18 cellular contexts compared by ENCODE assay signal in the genomic region with DNA sequence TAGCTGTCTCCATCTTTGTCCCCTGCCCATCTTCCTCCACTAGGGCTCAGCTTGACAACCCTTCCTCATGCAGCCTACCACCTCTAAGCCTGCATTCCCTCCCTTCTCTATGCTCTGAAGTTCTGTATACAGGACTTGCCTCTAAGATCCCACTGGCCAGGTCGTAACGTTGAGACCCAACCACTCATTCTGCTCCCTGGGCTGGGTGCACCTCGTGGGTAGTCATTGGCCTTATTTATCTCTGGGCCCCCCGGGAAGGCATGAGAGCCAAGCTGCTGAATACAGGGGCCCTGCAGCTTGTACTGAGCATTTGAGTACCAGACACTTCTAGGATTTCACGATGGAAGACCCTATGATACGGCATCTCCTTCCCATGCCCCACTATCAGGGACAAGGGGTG. TPM values are rescaled to one million over a fixed set of nuclear protein-coding genes. Genes with fewer than 3 reads are reported as not detected.
"Had no signal": no experiment of that assay in that cellular context is flagged by ENCODE, and none has a peak within 500 bp of the region (broad histone marks: within the 10 kb centered on the region; RNA-seq: fewer than 3 reads in every experiment).

No MANE protein-coding gene starts in this region.

- H3K4me1 Mint-ChIP-seq: activated CD4-positive, alpha-beta T cell treated with anti-CD3 and anti-CD28 coated beads, Interleukin-2, amount 10 ng/mL, durations not matched to agents 7 days and 5 days; stimulated activated effector memory CD8-positive, alpha-beta T cell treated with anti-CD3 and anti-CD28 coated beads, Interleukin-12 subunit alpha, Interleukin-12 subunit beta, amount 100 ng/mL, for 72 hours had no signal

- ATAC-seq: naive thymus-derived CD8-positive, alpha-beta T cell; sciatic nerve; stimulated activated effector memory CD8-positive, alpha-beta T cell treated with anti-CD3 and anti-CD28 coated beads, Interleukin-12 subunit alpha, Interleukin-12 subunit beta, amount 100 ng/mL, for 72 hours had no signal

- DNase-seq: activated CD4-positive, alpha-beta T cell treated with anti-CD3 and anti-CD28 coated beads, Interleukin-2, amount 10 ng/mL, durations not matched to agents 7 days and 5 days; activated CD4-positive, CD25-positive, alpha-beta regulatory T cell; activated CD8-positive, alpha-beta memory T cell treated with anti-CD3 and anti-CD28 coated beads for 24 hours; activated naive CD4-positive, alpha-beta T cell treated with Interleukin-2 at 50 U/mL for 16 hours; cerebellar nuclear complex; endodermal cell; erythroblast; naive thymus-derived CD8-positive, alpha-beta T cell; stimulated activated CD4-positive, alpha-beta T cell treated with anti-CD3 and anti-CD28 coated beads, Interleukin-2, amount 100 ng/mL, for 24 hours; uterus had no signal

- H3K36me3 ChIP-seq: uterus had no signal

- H3K9me3 Mint-ChIP-seq: activated CD4-positive, alpha-beta T cell treated with anti-CD3 and anti-CD28 coated beads, Interleukin-2, amount 10 ng/mL, durations not matched to agents 7 days and 5 days; endodermal cell; naive thymus-derived CD8-positive, alpha-beta T cell; stimulated activated effector memory CD8-positive, alpha-beta T cell treated with anti-CD3 and anti-CD28 coated beads, Interleukin-12 subunit alpha, Interleukin-12 subunit beta, amount 100 ng/mL, for 72 hours; T-helper 2 cell treated with Interferon-gamma antibody and Interleukin-4, amounts not matched to agents 5 μg/mL and 100 μg/mL, for 36 hours had no signal

- H3K36me3 Mint-ChIP-seq: naive thymus-derived CD8-positive, alpha-beta T cell; stimulated activated effector memory CD8-positive, alpha-beta T cell treated with anti-CD3 and anti-CD28 coated beads, Interleukin-12 subunit alpha, Interleukin-12 subunit beta, amount 100 ng/mL, for 72 hours had no signal

- H3K9me3 ChIP-seq: uterus had no signal

- H3K4me3 Mint-ChIP-seq: activated CD4-positive, alpha-beta T cell treated with anti-CD3 and anti-CD28 coated beads, Interleukin-2, amount 10 ng/mL, durations not matched to agents 7 days and 5 days; endodermal cell; naive thymus-derived CD8-positive, alpha-beta T cell; stimulated activated effector memory CD8-positive, alpha-beta T cell treated with anti-CD3 and anti-CD28 coated beads, Interleukin-12 subunit alpha, Interleukin-12 subunit beta, amount 100 ng/mL, for 72 hours; T-helper 2 cell treated with Interferon-gamma antibody and Interleukin-4, amounts not matched to agents 5 μg/mL and 100 μg/mL, for 36 hours had no signal

- FAIRE-seq: islet of Langerhans had no signal

- H3K4me3 ChIP-seq: uterus had no signal

- H3K27me3 ChIP-seq: uterus had no signal

- H3K27ac Mint-ChIP-seq: activated CD4-positive, alpha-beta T cell treated with anti-CD3 and anti-CD28 coated beads, Interleukin-2, amount 10 ng/mL, durations not matched to agents 7 days and 5 days; endodermal cell; naive thymus-derived CD8-positive, alpha-beta T cell; stimulated activated effector memory CD8-positive, alpha-beta T cell treated with anti-CD3 and anti-CD28 coated beads, Interleukin-12 subunit alpha, Interleukin-12 subunit beta, amount 100 ng/mL, for 72 hours; T-helper 2 cell treated with Interferon-gamma antibody and Interleukin-4, amounts not matched to agents 5 μg/mL and 100 μg/mL, for 36 hours had no signal

- H3K27me3 Mint-ChIP-seq: activated CD4-positive, alpha-beta T cell treated with anti-CD3 and anti-CD28 coated beads, Interleukin-2, amount 10 ng/mL, durations not matched to agents 7 days and 5 days had no signal

- H3K4me1 ChIP-seq: uterus had no signal

RNA-seq across cellular contexts. Expression of a gene that starts 31.2 kb away (rescaled TPM):
- total RNA-seq: activated CD4-positive, alpha-beta T cell treated with anti-CD3 and anti-CD28 coated beads, Interleukin-2, amount 10 ng/mL, durations not matched to agents 7 days and 5 days; dermis microvascular lymphatic vessel endothelial cell; endodermal cell; lung microvascular endothelial cell; mononuclear cell; naive thymus-derived CD8-positive, alpha-beta T cell; pulmonary artery endothelial cell; sciatic nerve; uterus had no signal
- polyA plus RNA-seq: naive thymus-derived CD8-positive, alpha-beta T cell had no signal
